22 cellular contexts compared by ENCODE assay signal in genomic region chr1:8324176-8324810, GRCh38. TPM values are rescaled to one million over a fixed set of nuclear protein-coding genes. Genes with fewer than 3 reads are reported as not detected.
DNase-seq lines count a peak whose midpoint lies in the region; ATAC-seq and TF ChIP-seq lines count a peak whose summit lies in the region.
"Had no signal": no experiment of that assay in that cellular context is flagged by ENCODE, and none has a peak within 500 bp of the region (broad histone marks: within the 10 kb centered on the region; RNA-seq: fewer than 3 reads in every experiment).

No MANE protein-coding gene starts in this region.

- no peak overlapping the region for H3K4me3 Mint-ChIP-seq in GM23338
- H3K4me3 Mint-ChIP-seq in activated T-cell treated with anti-CD3 and anti-CD28 coated beads, Interleukin-2, amount 50 U/mL, for 72 hours = no peak overlapping the region

- H3K4ac ChIP-seq in mesendoderm (ENCODE audit: low read depth, low read length) = no peak overlapping the region

- no peak for TF ChIP-seq CTCF in GM23338 (conservative IDR thresholded peaks at IDR 0.05; ENCODE audit: low read depth in 2 of 2)
- TF ChIP-seq CTCF in right atrium auricular region (IDR thresholded peaks at IDR 0.05) = no peak
- no peak for TF ChIP-seq CTCF in thoracic aorta (IDR thresholded peaks at IDR 0.05)

- peaks cover 8% of the 10 kb centered on the region for H3K27me3 Mint-ChIP-seq in GM23338 (ENCODE audit: insufficient read depth, low read depth, poor library complexity)
- H3K27me3 Mint-ChIP-seq in activated T-cell treated with anti-CD3 and anti-CD28 coated beads, Interleukin-2, amount 50 U/mL, for 72 hours (ENCODE audit: low read depth) = no peaks in the 10 kb centered on the region

- H2AFZ ChIP-seq in GM23338 = no peak overlapping the region

- H3K23ac ChIP-seq in mesendoderm (ENCODE audit: low read length) = no peak overlapping the region

- no peak overlapping the region for H2AK5ac ChIP-seq in mesendoderm (ENCODE audit: low read length)

- peak overlapping the region in 5 of 10 experiments; percentile 1 to 34 (median 32); a peak in 3 of 20 replicates for H3K4me3 ChIP-seq in BLaER1 treated with 17β-estradiol and CSF1 and Interleukin-3, amounts not matched to agents 10 nM and 100 nM
- no peak overlapping the region for H3K4me3 ChIP-seq in GM23338
- H3K4me3 ChIP-seq in right atrium auricular region = no peak overlapping the region
- H3K4me3 ChIP-seq in thoracic aorta = peak overlapping the region; percentile 39
- H3K4me3 ChIP-seq in mesendoderm (ENCODE audit: low read length) = no peak overlapping the region
- H3K4me3 ChIP-seq: MG63 had no signal

- H3K36me3 Mint-ChIP-seq in GM23338 (ENCODE audit: low read depth) = no peaks in the 10 kb centered on the region
- peaks cover 0 to 3% of the 10 kb centered on the region in 2 donors for H3K36me3 Mint-ChIP-seq in activated T-cell treated with anti-CD3 and anti-CD28 coated beads, Interleukin-2, amount 50 U/mL, for 72 hours (ENCODE audit: insufficient read depth in 2 of 2)

- no peak overlapping the region for H3K56ac ChIP-seq in mesendoderm (ENCODE audit: low read length)

- H3K27ac Mint-ChIP-seq in GM23338 = no peak overlapping the region
- H3K27ac Mint-ChIP-seq in activated T-cell treated with anti-CD3 and anti-CD28 coated beads, Interleukin-2, amount 50 U/mL, for 72 hours = no peak overlapping the region

- H2BK5ac ChIP-seq in mesendoderm (ENCODE audit: low read length) = no peak overlapping the region

- H3K27me3 ChIP-seq in BLaER1 treated with 17β-estradiol and CSF1 and Interleukin-3, amounts not matched to agents 10 nM and 100 nM = 0 out of 22 replicates have a peak, but pooled peaks cover 0 to 4% (median 0%) of the 10 kb centered on the region in 11 experiments
- H3K27me3 ChIP-seq in GM23338 (ENCODE audit: insufficient read depth) = 0 out of 2 replicates have a peak, but pooled peaks cover 2% of the 10 kb centered on the region
- H3K27me3 ChIP-seq in right atrium auricular region = no peaks in the 10 kb centered on the region
- no peaks in the 10 kb centered on the region for H3K27me3 ChIP-seq in thoracic aorta (replicated peaks; ENCODE audit: insufficient read depth)
- no peaks in the 10 kb centered on the region for H3K27me3 ChIP-seq in mesendoderm (ENCODE audit: insufficient read depth, low read length, poor library complexity)
- H3K27me3 ChIP-seq: MG63 had no signal

- H3K4me1 Mint-ChIP-seq in GM23338 = no peaks in the 10 kb centered on the region; the same call in 2 of the 3 replicates
- H3K4me1 Mint-ChIP-seq in activated T-cell treated with anti-CD3 and anti-CD28 coated beads, Interleukin-2, amount 50 U/mL, for 72 hours (ENCODE audit: low read depth) = peaks cover 8% of the 10 kb centered on the region

- no peak for DNase-seq in GM23338 (ENCODE audit: low spot score)
- DNase-seq in right atrium auricular region (ENCODE audit: low spot score) = no peak
- no peak for DNase-seq in thoracic aorta (ENCODE audit: low spot score)
- DNase-seq in activated T-cell treated with anti-CD3 and anti-CD28 coated beads, Interleukin-2, amount 50 U/mL, for 72 hours = no peak
- DNase-seq in NCI-H524 (lab: John Stamatoyannopoulos, UW) = no peak
- no peak for DNase-seq in mesendoderm
- DNase-seq: Calu3; GOT3; HCEC 1CT; IMR-90; KG1; MG63; NCI-H1105 treated with DMSO at 0.1 percent for 48 hours; NCI-H2029; NCI-H446; NCI-H526; NCI-H82; NK-92 treated with Interleukin-12 subunit alpha and Interleukin-12 subunit beta, amount 100 ng/mL, for 24 hours; PC-3; SHP77 had no signal

- no peak overlapping the region for H2BK120ac ChIP-seq in mesendoderm (ENCODE audit: low read depth, low read length)

- H3K27ac ChIP-seq in BLaER1 treated with 17β-estradiol and CSF1 and Interleukin-3, amounts not matched to agents 10 nM and 100 nM = peak overlapping the region in 5 of 11 experiments; percentile 0 to 38 (median 28); a peak in 5 of 22 replicates
- no peak overlapping the region for H3K27ac ChIP-seq in GM23338 (ENCODE audit: low read depth)
- peak overlapping the region; percentile 4 to 74 for H3K27ac ChIP-seq in right atrium auricular region
- peak overlapping the region; percentile 25 to 68 for H3K27ac ChIP-seq in thoracic aorta
- H3K27ac ChIP-seq in mesendoderm (ENCODE audit: low read depth, low read length) = no peak overlapping the region

- peak overlapping the region in 7 of 11 experiments; percentile 10 to 65 (median 51); a peak in 10 of 22 replicates for H3K9ac ChIP-seq in BLaER1 treated with 17β-estradiol and CSF1 and Interleukin-3, amounts not matched to agents 10 nM and 100 nM
- no peak overlapping the region for H3K9ac ChIP-seq in mesendoderm (ENCODE audit: low read length)

- H4K20me1 ChIP-seq in BLaER1 treated with 17β-estradiol and CSF1 and Interleukin-3, amounts not matched to agents 10 nM and 100 nM = peaks cover 0 to 6% (median 0%) of the 10 kb centered on the region in 11 experiments; a peak in 1 of 22 replicates
- H4K20me1 ChIP-seq in GM23338 (replicated peaks; ENCODE audit: insufficient read depth) = no peaks in the 10 kb centered on the region

- peak; percentile 30; the same call in 2 of the 3 replicates for ATAC-seq in GM23338
- no peak for ATAC-seq in thoracic aorta (ENCODE audit: insufficient number of reproducible peaks, low FRiP score, low read depth)
- ATAC-seq in activated T-cell treated with anti-CD3 and anti-CD28 coated beads, Interleukin-2, amount 50 U/mL, for 72 hours (replicated peaks in 1 of 2) = no peak
- ATAC-seq: PC-3 had no signal

- no peaks in the 10 kb centered on the region for H3K9me3 ChIP-seq in BLaER1 treated with 17β-estradiol and CSF1 and Interleukin-3, amounts not matched to agents 10 nM and 100 nM (replicated peaks in 1 of 11)
- H3K9me3 ChIP-seq in right atrium auricular region (no peaks in the 10 kb centered on the region), thoracic aorta (no peaks in the 10 kb centered on the region)
- H3K9me3 ChIP-seq: MG63 had no signal

- no peaks in the 10 kb centered on the region for H3K79me2 ChIP-seq in GM23338 (replicated peaks; ENCODE audit: insufficient read depth)
- H3K79me2 ChIP-seq in mesendoderm (ENCODE audit: control insufficient read depth, insufficient read depth, low read length) = no peaks in the 10 kb centered on the region

- H3K9me3 Mint-ChIP-seq in GM23338 = peaks cover 2% of the 10 kb centered on the region; the same call in 1 of the 3 replicates
- peaks cover 3% of the 10 kb centered on the region in 2 donors for H3K9me3 Mint-ChIP-seq in activated T-cell treated with anti-CD3 and anti-CD28 coated beads, Interleukin-2, amount 50 U/mL, for 72 hours

- no peaks in the 10 kb centered on the region for H3K9me2 ChIP-seq in GM23338 (ENCODE audit: insufficient read depth)

- H3K36me3 ChIP-seq in BLaER1 treated with 17β-estradiol and CSF1 and Interleukin-3, amounts not matched to agents 10 nM and 100 nM = no peaks in the 10 kb centered on the region
- no peaks in the 10 kb centered on the region for H3K36me3 ChIP-seq in GM23338 (ENCODE audit: insufficient read depth)
- H3K36me3 ChIP-seq in right atrium auricular region = peaks cover 5% of the 10 kb centered on the region
- H3K36me3 ChIP-seq in thoracic aorta = no peaks in the 10 kb centered on the region
- H3K36me3 ChIP-seq in mesendoderm (ENCODE audit: control insufficient read depth, insufficient read depth, low read length) = no peaks in the 10 kb centered on the region
- H3K36me3 ChIP-seq: MG63 had no signal

- H4K8ac ChIP-seq in mesendoderm (ENCODE audit: low read depth, low read length) = no peak overlapping the region

- no peaks in the 10 kb centered on the region for H3F3A ChIP-seq in GM23338 (replicated peaks; ENCODE audit: low read depth)

- WGBS in mesendoderm (ENCODE audit: extremely low coverage, insufficient coverage, low lambda C conversion rate) = no CpG with 5 or more reads among the region's 32 CpGs

- H3K18ac ChIP-seq in mesendoderm (ENCODE audit: low read length) = no peak overlapping the region

- no peak overlapping the region for H2BK15ac ChIP-seq in mesendoderm (replicated peaks; ENCODE audit: low read depth)

- no peak overlapping the region for H4K5ac ChIP-seq in mesendoderm (ENCODE audit: low read length)

- peak overlapping the region; percentile 73 to 98 (median 89) for H3K4me2 ChIP-seq in BLaER1 treated with 17β-estradiol and CSF1 and Interleukin-3, amounts not matched to agents 10 nM and 100 nM
- H3K4me2 ChIP-seq in GM23338 (no peak overlapping the region), mesendoderm (ENCODE audit: low read length) (no peak overlapping the region)

- peaks cover 16 to 39% (median 31%) of the 10 kb centered on the region in 10 experiments for H3K4me1 ChIP-seq in BLaER1 treated with 17β-estradiol and CSF1 and Interleukin-3, amounts not matched to agents 10 nM and 100 nM
- H3K4me1 ChIP-seq in GM23338 (ENCODE audit: insufficient read depth) (no peaks in the 10 kb centered on the region), right atrium auricular region (peaks cover 0 to 10% of the 10 kb centered on the region in 2 donors), thoracic aorta (ENCODE audit: control insufficient read depth in 1 of 2, low read depth in 2 of 2) (peaks cover 7 to 19% of the 10 kb centered on the region in 2 donors), mesendoderm (ENCODE audit: control insufficient read depth, low read depth, low read length) (no peaks in the 10 kb centered on the region)

- H3K79me1 ChIP-seq in mesendoderm (ENCODE audit: low read length) = no peaks in the 10 kb centered on the region

RNA-seq across cellular contexts. Expression of gene SLC45A1, which starts 6.4 kb away (rescaled TPM):
- 2.2 and 2.3 TPM in 2 replicates for total RNA-seq in GM23338 (2014; rRNA removed; shearing (Covaris generic))
- polyA plus RNA-seq in GM23338 (2016; fragmentation: Nextera tagmentation; extraction: Ambion mirVana) = 1.1 and 1.3 TPM in 2 replicates
- total RNA-seq in right atrium auricular region = 1 to 10 TPM; 1.0 to 3.0 TPM
- total RNA-seq in thoracic aorta = 1 to 10 TPM; 4.4 to 6.0 TPM
- total RNA-seq in activated T-cell treated with anti-CD3 and anti-CD28 coated beads, Interleukin-2, amount 50 U/mL, for 72 hours = under 1 TPM; 0.48 to 0.81 TPM
- polyA plus RNA-seq in mesendoderm (2013, experiment 1 of 2) = 0.07 TPM
- polyA plus RNA-seq in mesendoderm (2013, experiment 2 of 2) = 0.11 TPM
- total RNA-seq: SK-MEL-5 had no signal

Comparison
In these comparisons a context has a peak if more than half of its experiments do, and no peak if none do; other contexts are left out.
1. H3K27ac ChIP-seq: peak in right atrium auricular region (2 of 2) and thoracic aorta (2 of 2); none in GM23338 (single experiment) and mesendoderm (single experiment).
2. H3K4me2 ChIP-seq: peak in BLaER1 treated with 17β-estradiol and CSF1 and Interleukin-3, amounts not matched to agents 10 nM and 100 nM (11 of 11); none in GM23338 (single experiment) and mesendoderm (single experiment).